23 cellular contexts compared by ENCODE assay signal in the genomic region with DNA sequence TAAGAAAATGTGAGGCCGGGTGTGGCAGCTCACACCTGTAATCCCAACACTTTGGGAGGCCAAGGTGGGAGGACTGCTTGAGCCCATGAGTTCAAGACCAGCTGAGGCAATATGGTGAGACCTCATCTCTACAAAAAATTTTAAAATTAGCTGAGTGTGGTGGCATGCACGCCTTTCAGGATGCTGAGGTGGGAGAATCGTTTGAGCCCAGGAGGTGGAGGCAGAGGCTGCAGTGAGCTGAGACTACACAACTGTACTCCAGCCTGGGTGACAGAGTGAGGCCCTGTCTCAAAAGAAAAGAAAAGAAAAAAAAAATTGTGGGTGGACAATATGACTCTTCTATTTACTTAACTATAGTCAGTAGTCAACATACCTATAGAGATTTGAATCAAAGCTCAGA. TPM values are rescaled to one million over a fixed set of nuclear protein-coding genes. Genes with fewer than 3 reads are reported as not detected.
DNase-seq lines count a peak whose midpoint lies in the region; ATAC-seq lines count a peak whose summit lies in the region.
"Had no signal": no experiment of that assay in that cellular context is flagged by ENCODE, and none has a peak within 500 bp of the region (broad histone marks: within the 10 kb centered on the region; RNA-seq: fewer than 3 reads in every experiment).

No MANE protein-coding gene starts in this region.

- DNase-seq in activated naive CD4-positive, alpha-beta T cell treated with anti-CD3 and anti-CD28 coated beads, Interleukin-2, amount 10 ng/mL, durations not matched to agents 7 days and 5 days, result no peak
- DNase-seq in activated naive CD4-positive, alpha-beta T cell treated with anti-CD3 and anti-CD28 coated beads, Interleukin-2, amount 50 U/mL, for 16 hours, result no peak
- DNase-seq in T-cell (peak in 2 of 34 experiments; percentile 7 to 25), NCI-H187 treated with DMSO at 0.1 percent for 48 hours (lab: John Stamatoyannopoulos, UW) (no peak), MV-4-11 (lab: John Stamatoyannopoulos, UW) (no peak)
- DNase-seq in activated naive CD8-positive, alpha-beta T cell treated with anti-CD3 and anti-CD28 coated beads, Interleukin-2, amount 50 U/mL, for 24 hours, result no peak
- DNase-seq: activated effector memory CD4-positive, alpha-beta T cell treated with Interleukin-2 at 50 U/mL for 16 hours; amniotic stem cell; brain microvascular endothelial cell; DMS79; GDM1; heart right ventricle; NCI-H1694; NCI-H446 treated with DMSO at 0.1 percent for 48 hours; NCI-H82; occipital lobe; SHP77 treated with DMSO at 0.1 percent for 48 hours; stimulated activated CD4-positive, alpha-beta T cell treated with anti-CD3 and anti-CD28 coated beads, Interleukin-4, amount 100 ng/mL, for 1 hour; T-helper 9 cell; tibial artery had no signal

- peaks cover 4% of the 10 kb centered on the region for H3K27me3 Mint-ChIP-seq in activated naive CD4-positive, alpha-beta T cell treated with anti-CD3 and anti-CD28 coated beads, Interleukin-2, amount 10 ng/mL, durations not matched to agents 7 days and 5 days
- no peaks in the 10 kb centered on the region for H3K27me3 Mint-ChIP-seq in T-cell
- no peaks in the 10 kb centered on the region for H3K27me3 Mint-ChIP-seq in activated naive CD8-positive, alpha-beta T cell treated with anti-CD3 and anti-CD28 coated beads, Interleukin-2, amount 50 U/mL, for 24 hours

- H3K27ac Mint-ChIP-seq in activated naive CD4-positive, alpha-beta T cell treated with anti-CD3 and anti-CD28 coated beads, Interleukin-2, amount 10 ng/mL, durations not matched to agents 7 days and 5 days, result peak overlapping the region; percentile 52
- peak overlapping the region in 1 of 2 donors; percentile 39 for H3K27ac Mint-ChIP-seq in T-cell
- H3K27ac Mint-ChIP-seq in activated naive CD8-positive, alpha-beta T cell treated with anti-CD3 and anti-CD28 coated beads, Interleukin-2, amount 50 U/mL, for 24 hours, result peak overlapping the region; percentile 49
- H3K27ac Mint-ChIP-seq: mesothelial cell of epicardium had no signal

- no peaks in the 10 kb centered on the region for H3K9me3 Mint-ChIP-seq in activated naive CD4-positive, alpha-beta T cell treated with anti-CD3 and anti-CD28 coated beads, Interleukin-2, amount 10 ng/mL, durations not matched to agents 7 days and 5 days
- no peaks in the 10 kb centered on the region for H3K9me3 Mint-ChIP-seq in T-cell
- H3K9me3 Mint-ChIP-seq in activated naive CD8-positive, alpha-beta T cell treated with anti-CD3 and anti-CD28 coated beads, Interleukin-2, amount 50 U/mL, for 24 hours, result no peaks in the 10 kb centered on the region
- H3K9me3 Mint-ChIP-seq: mesothelial cell of epicardium had no signal

- no peak for ATAC-seq in T-cell (replicated peaks in 1 of 4)
- ATAC-seq in activated naive CD8-positive, alpha-beta T cell treated with anti-CD3 and anti-CD28 coated beads, Interleukin-2, amount 50 U/mL, for 24 hours, result no peak
- no peak for ATAC-seq in HG03354 (IDR thresholded peaks at IDR 0.05; ENCODE audit: poor library complexity, severe bottlenecking, unreplicated experiment)
- ATAC-seq: heart right ventricle, HepG2 had no signal

- CTCF ChIA-PET in activated naive CD4-positive, alpha-beta T cell treated with anti-CD3 and anti-CD28 coated beads, Interleukin-2, amount 10 ng/mL, durations not matched to agents 7 days and 5 days (lab: Charles Lee), result interaction anchor here (0.6 to 1.7 kb wide), 6 partner anchors 10 to 1756 kb away, joined by 3 to 7 read pairs (median 6); no protein-coding TSS in a partner anchor
- CTCF ChIA-PET in T-cell (lab: Charles Lee), result interaction anchor here (0.8 to 1.5 kb wide), 5 partner anchors 9 to 114 kb away, joined by 3 to 4 read pairs (median 4); no protein-coding TSS in a partner anchor

- POLR2A ChIA-PET in T-cell (lab: Charles Lee), result interaction anchor here (0.5 to 2.5 kb wide), 6 partner anchors 10 to 137 kb away, joined by 3 to 26 read pairs (median 4); no protein-coding TSS in a partner anchor

- peaks cover 58% of the 10 kb centered on the region for H3K4me1 Mint-ChIP-seq in activated naive CD4-positive, alpha-beta T cell treated with anti-CD3 and anti-CD28 coated beads, Interleukin-2, amount 10 ng/mL, durations not matched to agents 7 days and 5 days
- peaks cover 73 to 77% (median 77%) of the 10 kb centered on the region in 3 donors for H3K4me1 Mint-ChIP-seq in T-cell
- peaks cover 62% of the 10 kb centered on the region for H3K4me1 Mint-ChIP-seq in activated naive CD8-positive, alpha-beta T cell treated with anti-CD3 and anti-CD28 coated beads, Interleukin-2, amount 50 U/mL, for 24 hours

- peaks cover 49% of the 10 kb centered on the region for H3K36me3 Mint-ChIP-seq in activated naive CD4-positive, alpha-beta T cell treated with anti-CD3 and anti-CD28 coated beads, Interleukin-2, amount 10 ng/mL, durations not matched to agents 7 days and 5 days
- peaks cover 45% of the 10 kb centered on the region for H3K36me3 Mint-ChIP-seq in T-cell
- peaks cover 64% of the 10 kb centered on the region for H3K36me3 Mint-ChIP-seq in activated naive CD8-positive, alpha-beta T cell treated with anti-CD3 and anti-CD28 coated beads, Interleukin-2, amount 50 U/mL, for 24 hours (ENCODE audit: low read depth)

- no peak overlapping the region for H3K4me3 Mint-ChIP-seq in activated naive CD4-positive, alpha-beta T cell treated with anti-CD3 and anti-CD28 coated beads, Interleukin-2, amount 10 ng/mL, durations not matched to agents 7 days and 5 days
- H3K4me3 Mint-ChIP-seq in T-cell, result peak overlapping the region in 2 of 3 donors; percentile 9 to 56
- H3K4me3 Mint-ChIP-seq in activated naive CD8-positive, alpha-beta T cell treated with anti-CD3 and anti-CD28 coated beads, Interleukin-2, amount 50 U/mL, for 24 hours, result no peak overlapping the region
- H3K4me3 Mint-ChIP-seq: mesothelial cell of epicardium had no signal

RNA-seq across cellular contexts. Expression of a gene that starts 4.8 kb away (rescaled TPM):
- total RNA-seq in T-cell, result 100 to 1,000 TPM in 2 of 5 donors, 10 to 100 TPM in 3; 61.5 to 150 (median 64.9) TPM

Comparison
In these comparisons a context has a peak if more than half of its experiments do, and no peak if none do; other contexts are left out.
1. H3K4me3 Mint-ChIP-seq: peak in T-cell (2 of 3); none in activated naive CD4-positive, alpha-beta T cell treated with anti-CD3 and anti-CD28 coated beads, Interleukin-2, amount 10 ng/mL, durations not matched to agents 7 days and 5 days (single experiment) and activated naive CD8-positive, alpha-beta T cell treated with anti-CD3 and anti-CD28 coated beads, Interleukin-2, amount 50 U/mL, for 24 hours (single experiment).